In genomic region chr15:59137566-59137965, GRCh38 we compare ENCODE assay signal across 23 cellular contexts. TPM values are rescaled to one million over a fixed set of nuclear protein-coding genes. Genes with fewer than 3 reads are reported as not detected.
DNase-seq lines count a peak whose midpoint lies in the region; ATAC-seq, FAIRE-seq and TF ChIP-seq lines count a peak whose summit lies in the region.
"Had no signal": no experiment of that assay in that cellular context is flagged by ENCODE, and none has a peak within 500 bp of the region (broad histone marks: within the 10 kb centered on the region; RNA-seq: fewer than 3 reads in every experiment).

No MANE protein-coding gene starts in this region.

- peak; percentile 35 for FAIRE-seq in K562 (lab: Jason Lieb, UNC)
- FAIRE-seq: frontal cortex had no signal

- no peak for TF ChIP-seq EP300 in K562 (IDR thresholded peaks at IDR 0.05; ENCODE audit: low read length)

- H3K4me3 Mint-ChIP-seq in T-helper 2 cell treated with Interferon-gamma antibody and Interleukin-4, amounts not matched to agents 5 μg/mL and 100 μg/mL, for 36 hours: no peak overlapping the region
- H3K4me3 Mint-ChIP-seq in CD4-positive, CD25-positive, alpha-beta regulatory T cell: peak overlapping the region in 2 of 4 donors; percentile 12 to 28
- H3K4me3 Mint-ChIP-seq: B cell; immature natural killer cell; mesothelial cell of epicardium; naive thymus-derived CD8-positive, alpha-beta T cell had no signal

- no peaks in the 10 kb centered on the region for H4K20me1 ChIP-seq in K562 (replicated peaks; ENCODE audit: control insufficient read depth, insufficient read depth, low read length)

- no peak overlapping the region for H3K9ac ChIP-seq in K562 (ENCODE audit: insufficient read depth in 1 of 2, low read depth in 2 of 2, low read length in 2 of 2)
- H3K9ac ChIP-seq: SK-N-SH had no signal

- no peaks in the 10 kb centered on the region for H3K36me3 ChIP-seq in CD4-positive, CD25-positive, alpha-beta regulatory T cell (ENCODE audit: control insufficient read depth, insufficient read depth, low read length)
- peaks cover 92% of the 10 kb centered on the region for H3K36me3 ChIP-seq in RWPE2 (ENCODE audit: low read depth)
- H3K36me3 ChIP-seq in K562 (ENCODE audit: control insufficient read depth, insufficient read depth, low read length): peaks cover 55% of the 10 kb centered on the region
- H3K36me3 ChIP-seq in upper lobe of right lung: peaks cover 38% of the 10 kb centered on the region
- H3K36me3 ChIP-seq: ovary had no signal

- 0 out of 2 replicates have a peak overlapping the region, but pooled peaks have one; percentile 37 for H2AFZ ChIP-seq in K562 (ENCODE audit: low read depth, low read length)
- H2AFZ ChIP-seq: hepatocyte had no signal

- intact Hi-C loops in K562 (cut with micrococcal nuclease) (no loop called here), upper lobe of right lung (cut with DNase I) (no loop called here)

- H3K27me3 ChIP-seq in CD4-positive, CD25-positive, alpha-beta regulatory T cell (ENCODE audit: control insufficient read depth, insufficient read depth, low read length): no peaks in the 10 kb centered on the region
- H3K27me3 ChIP-seq in RWPE2 (ENCODE audit: insufficient read depth, poor library complexity, severe bottlenecking): no peaks in the 10 kb centered on the region
- H3K27me3 ChIP-seq in K562 (ENCODE audit: control insufficient read depth in 2 of 2, insufficient read depth in 2 of 2, low read length in 2 of 2): no peaks in the 10 kb centered on the region
- no peaks in the 10 kb centered on the region for H3K27me3 ChIP-seq in upper lobe of right lung
- H3K27me3 ChIP-seq: body of pancreas, hepatocyte, ovary, right atrium auricular region, spleen, upper lobe of left lung had no signal

- H3K4me1 Mint-ChIP-seq in T-helper 2 cell treated with Interferon-gamma antibody and Interleukin-4, amounts not matched to agents 5 μg/mL and 100 μg/mL, for 36 hours (ENCODE audit: low read depth): peaks cover 27% of the 10 kb centered on the region
- H3K4me1 Mint-ChIP-seq in CD4-positive, CD25-positive, alpha-beta regulatory T cell: peaks cover 9 to 27% (median 16%) of the 10 kb centered on the region in 4 donors
- H3K4me1 Mint-ChIP-seq: immature natural killer cell had no signal

- TF ChIP-seq CTCF in RWPE2 (IDR thresholded peaks at IDR 0.05; ENCODE audit: poor library complexity, severe bottlenecking): no peak
- TF ChIP-seq CTCF in K562 (IDR thresholded peaks at IDR 0.05 in 2 of 3, conservative IDR thresholded peaks at IDR 0.05 in 1 of 3; ENCODE audit: insufficient read depth in 2 of 3, low read depth in 1 of 3, low read length in 3 of 3): no peak
- TF ChIP-seq CTCF in upper lobe of right lung (IDR thresholded peaks at IDR 0.05): no peak

- POLR2A ChIA-PET in K562 (lab: Yijun Ruan, JAX): interaction anchor here (0.5 to 1.2 kb wide), 2 partner anchors 14 to 61 kb away, joined by 3 read pairs; no protein-coding TSS in a partner anchor

- CTCF ChIA-PET in K562 (lab: Yijun Ruan, JAX; ENCODE audit: low intra/inter-chr PET ratio): interaction anchor here (0.6 to 2.0 kb wide), 4 partner anchors 38 to 910 kb away, joined by 3 to 17 read pairs (median 4); no protein-coding TSS in a partner anchor

- no peak for TF ChIP-seq RAD21 in K562 (CRISPR knock-in tag; conservative IDR thresholded peaks at IDR 0.05 in 1 of 2, IDR thresholded peaks at IDR 0.05 in 1 of 2)

- no peak for ATAC-seq in CD4-positive, CD25-positive, alpha-beta regulatory T cell (ENCODE audit: low read depth in 2 of 2)
- ATAC-seq in RWPE2 (ENCODE audit: low read depth): no peak
- no peak for ATAC-seq in K562
- ATAC-seq in HG03521 (IDR thresholded peaks at IDR 0.05; ENCODE audit: unreplicated experiment): no peak
- ATAC-seq in upper lobe of right lung: no peak
- ATAC-seq: body of pancreas had no signal

- H3K4me1 ChIP-seq in CD4-positive, CD25-positive, alpha-beta regulatory T cell (ENCODE audit: control insufficient read depth, insufficient read depth, low read length, poor library complexity, severe bottlenecking): no peaks in the 10 kb centered on the region
- H3K4me1 ChIP-seq in RWPE2 (ENCODE audit: insufficient read depth, poor library complexity, severe bottlenecking) (peaks cover 14% of the 10 kb centered on the region), K562 (replicated peaks in 1 of 2; ENCODE audit: control insufficient read depth in 2 of 2, insufficient read depth in 2 of 2, low read length in 2 of 2) (peaks cover 0 to 3% of the 10 kb centered on the region in 2 experiments; a peak in 1 of 5 replicates), upper lobe of right lung (peaks cover 11% of the 10 kb centered on the region)
- H3K4me1 ChIP-seq: body of pancreas, right atrium auricular region, spleen had no signal

- no peak overlapping the region for H3K4me2 ChIP-seq in K562 (ENCODE audit: insufficient read depth, low read length)
- H3K4me2 ChIP-seq: hepatocyte, SK-N-SH had no signal

- no peaks in the 10 kb centered on the region for H3K9me3 Mint-ChIP-seq in T-helper 2 cell treated with Interferon-gamma antibody and Interleukin-4, amounts not matched to agents 5 μg/mL and 100 μg/mL, for 36 hours
- H3K9me3 Mint-ChIP-seq in CD4-positive, CD25-positive, alpha-beta regulatory T cell: no peaks in the 10 kb centered on the region
- H3K9me3 Mint-ChIP-seq: immature natural killer cell; mesothelial cell of epicardium; naive thymus-derived CD8-positive, alpha-beta T cell had no signal

- no peak overlapping the region for H3K27ac ChIP-seq in CD4-positive, CD25-positive, alpha-beta regulatory T cell (ENCODE audit: insufficient read depth, low read length, poor library complexity, severe bottlenecking)
- H3K27ac ChIP-seq in RWPE2 (ENCODE audit: poor library complexity, severe bottlenecking) (no peak overlapping the region), K562 (ENCODE audit: extremely low read depth, low read depth, low read length) (no peak overlapping the region), upper lobe of right lung (no peak overlapping the region)
- H3K27ac ChIP-seq: body of pancreas, hepatocyte, ovary, right atrium auricular region, spleen, upper lobe of left lung had no signal

- H3K4me3 ChIP-seq in CD4-positive, CD25-positive, alpha-beta regulatory T cell (ENCODE audit: low read depth, low read length): peak overlapping the region; percentile 28
- H3K4me3 ChIP-seq in RWPE2 (ENCODE audit: severe bottlenecking) (no peak overlapping the region), K562 (no peak overlapping the region), upper lobe of right lung (no peak overlapping the region)
- H3K4me3 ChIP-seq: body of pancreas, hepatocyte, ovary, right atrium auricular region, spleen, upper lobe of left lung had no signal

- H3K9me1 ChIP-seq in K562 (ENCODE audit: control insufficient read depth, insufficient read depth, low read length): peaks cover 3% of the 10 kb centered on the region

- TF ChIP-seq POLR2A in K562 (conservative IDR thresholded peaks at IDR 0.05): no peak

- H3K36me3 Mint-ChIP-seq in T-helper 2 cell treated with Interferon-gamma antibody and Interleukin-4, amounts not matched to agents 5 μg/mL and 100 μg/mL, for 36 hours (ENCODE audit: low read depth): peaks cover 47% of the 10 kb centered on the region
- H3K36me3 Mint-ChIP-seq in CD4-positive, CD25-positive, alpha-beta regulatory T cell: no peaks in the 10 kb centered on the region
- H3K36me3 Mint-ChIP-seq: immature natural killer cell; naive thymus-derived CD8-positive, alpha-beta T cell had no signal

- no peaks in the 10 kb centered on the region for H3K9me3 ChIP-seq in CD4-positive, CD25-positive, alpha-beta regulatory T cell (ENCODE audit: control insufficient read depth in 2 of 2, low read length in 2 of 2)
- H3K9me3 ChIP-seq in RWPE2 (ENCODE audit: severe bottlenecking) (no peaks in the 10 kb centered on the region), K562 (replicated peaks; ENCODE audit: control insufficient read depth, insufficient read depth, low read depth, low read length) (no peaks in the 10 kb centered on the region), upper lobe of right lung (no peaks in the 10 kb centered on the region)
- H3K9me3 ChIP-seq: body of pancreas, ovary, right atrium auricular region, SK-N-SH, spleen, upper lobe of left lung had no signal

- H3K79me2 ChIP-seq in K562 (ENCODE audit: control insufficient read depth, insufficient read depth, low read length): no peaks in the 10 kb centered on the region
- H3K79me2 ChIP-seq: hepatocyte had no signal

- 60% methylated on average over 2 of the region's 2 CpGs for WGBS in K562 (ENCODE audit: insufficient coverage, low coverage, missing lambda C conversion rate)

- peak; percentile 18 for DNase-seq in T-helper 2 cell treated with Interferon-gamma antibody and Interleukin-4, amounts not matched to agents 5 μg/mL and 100 μg/mL, for 36 hours (ENCODE audit: low spot score)
- DNase-seq in T-helper 2 cell (no peak), RWPE2 (ENCODE audit: low spot score) (peak; percentile 25), K562 (ENCODE audit: extremely low read depth in 1 of 4, low spot score in 3 of 4) (no peak), NCI-H1417 treated with DMSO at 0.1 percent for 48 hours (lab: John Stamatoyannopoulos, UW) (no peak), upper lobe of right lung (no peak)
- DNase-seq in CD4-positive, CD25-positive, alpha-beta regulatory T cell: peak in 1 of 3 donors; percentile 29
- DNase-seq: effector CD8-positive, alpha-beta T cell; NCI-H524 treated with DMSO at 0.1 percent for 48 hours; ovary; T1000 had no signal

- H3K27me3 Mint-ChIP-seq in T-helper 2 cell treated with Interferon-gamma antibody and Interleukin-4, amounts not matched to agents 5 μg/mL and 100 μg/mL, for 36 hours (ENCODE audit: low read depth): no peaks in the 10 kb centered on the region
- H3K27me3 Mint-ChIP-seq in CD4-positive, CD25-positive, alpha-beta regulatory T cell: no peaks in the 10 kb centered on the region
- H3K27me3 Mint-ChIP-seq: B cell; naive thymus-derived CD8-positive, alpha-beta T cell had no signal

- H3K27ac Mint-ChIP-seq in T-helper 2 cell treated with Interferon-gamma antibody and Interleukin-4, amounts not matched to agents 5 μg/mL and 100 μg/mL, for 36 hours: no peak overlapping the region
- peak overlapping the region; percentile 2 to 77 (median 63) for H3K27ac Mint-ChIP-seq in CD4-positive, CD25-positive, alpha-beta regulatory T cell
- H3K27ac Mint-ChIP-seq: immature natural killer cell, mesothelial cell of epicardium had no signal

- in situ Hi-C loops in K562 (cut with MboI): no loop called here

- BruUV-seq in K562 (replicated peaks; lab: Mats Ljungman, UMichigan): no TSS peak

RNA-seq across cellular contexts. Expression of gene CCNB2, which starts 32.6 kb away (rescaled TPM):
- total RNA-seq in CD4-positive, CD25-positive, alpha-beta regulatory T cell: 1.8 TPM
- 10 to 100 TPM in 2 of 4 donors, 1 to 10 TPM in 2; 5.0 to 15.9 (median 9.3) TPM for polyA plus RNA-seq in CD4-positive, CD25-positive, alpha-beta regulatory T cell
- 70.6 and 88.7 TPM in 2 replicates for total RNA-seq in K562 (2011; cell fraction: chromatin; rRNA removed; ENCODE audit: low replicate concordance)
- total RNA-seq in K562 (2011; cell fraction: nucleolus; rRNA removed): 54.0 and 54.7 TPM in 2 replicates
- 69.7 and 79.8 TPM in 2 replicates for total RNA-seq in K562 (2011; cell fraction: nucleoplasm; rRNA removed)
- total RNA-seq in K562 (2014; rRNA removed) (84.8 TPM in 2 replicates), K562 (2014; rRNA removed; fragmentation: Illumina TruSeq; extraction: Trizol) (108 and 125 TPM in 2 replicates), K562 (2015; rRNA removed; fragmentation: Illumina TruSeq; extraction: Trizol) (115 and 124 TPM in 2 replicates), K562 (2021) (90.4 and 97.2 TPM in 2 replicates), upper lobe of right lung (1.7 TPM)
- polyA plus RNA-seq in K562 (2011; rRNA removed) (148 and 169 TPM in 2 replicates), K562 (2014; fragmentation: Illumina TruSeq; extraction: Trizol) (133 and 145 TPM in 2 replicates), K562 (2014; fragmentation: Nextera tagmentation; extraction: Ambion mirVana) (100 to 1,000 TPM; 258 to 266 TPM), K562 (2014; rRNA removed) (99.5 and 110 TPM in 2 replicates)
- polyA plus RNA-seq in K562 (2011; cell fraction: cytosol; rRNA removed): 66.9 and 121 TPM in 2 replicates
- 56.9 and 97.4 TPM in 2 replicates for polyA plus RNA-seq in K562 (2011; cell fraction: nucleus; rRNA removed)
- polyA plus RNA-seq in K562 (2012): 101 and 105 TPM in 2 replicates
- polyA minus RNA-seq in K562 (2011; rRNA and poly(A)+ RNA removed): 136 and 139 TPM in 2 replicates
- polyA minus RNA-seq in K562 (2011; cell fraction: cytosol; rRNA and poly(A)+ RNA removed): 65.6 and 66.9 TPM in 2 replicates
- polyA minus RNA-seq in K562 (2011; cell fraction: nucleus; rRNA and poly(A)+ RNA removed): 37.4 and 62.0 TPM in 2 replicates

Comparison
In these comparisons a context has a peak if more than half of its experiments do, and no peak if none do; other contexts are left out.
1. DNase-seq: peak in T-helper 2 cell treated with Interferon-gamma antibody and Interleukin-4, amounts not matched to agents 5 μg/mL and 100 μg/mL, for 36 hours (single experiment) and RWPE2 (single experiment); none in T-helper 2 cell (0 of 5), K562 (0 of 4), NCI-H1417 treated with DMSO at 0.1 percent for 48 hours (single experiment) and upper lobe of right lung (single experiment).
2. RNA of gene CCNB2, which starts 32.6 kb away (total RNA-seq): 54.0 to 125 TPM in K562; 1.8 TPM in CD4-positive, CD25-positive, alpha-beta regulatory T cell (single experiment) and 1.7 TPM in upper lobe of right lung (single experiment); every median in the first group is over 10 times any median in the second.